23 cellular contexts compared by ENCODE assay signal in the genomic region with DNA sequence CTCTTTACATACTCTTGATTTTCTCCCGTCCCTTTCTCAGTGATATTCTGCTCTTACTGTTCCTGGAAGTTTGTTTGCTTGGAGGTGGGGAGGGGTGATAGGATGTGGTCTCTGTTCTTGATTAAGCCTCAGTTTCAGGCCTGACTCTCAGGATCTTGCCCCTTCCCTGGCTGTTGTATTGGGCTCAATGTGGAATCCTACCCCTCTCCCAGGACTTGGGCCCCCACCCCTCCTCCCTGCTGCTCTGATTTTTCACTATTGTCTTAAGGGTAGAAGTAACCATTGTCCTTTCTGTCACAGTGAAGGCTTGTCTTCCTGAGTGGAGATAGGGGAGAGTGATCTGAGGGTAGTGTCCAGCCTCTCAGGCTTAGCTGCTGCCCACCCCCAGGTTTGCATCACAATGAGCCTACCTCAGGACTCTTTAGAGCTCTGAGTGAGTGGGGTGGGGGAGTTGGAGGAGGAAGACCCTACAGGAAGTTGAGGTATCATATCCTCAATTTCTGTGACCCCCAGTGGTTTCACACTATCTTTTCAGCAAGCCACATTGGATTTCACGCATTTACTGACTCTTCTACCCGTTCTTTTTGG.
"Had no signal": no experiment of that assay in that cellular context is flagged by ENCODE, and none has a peak within 500 bp of the region (broad histone marks: within the 10 kb centered on the region; RNA-seq: fewer than 3 reads in every experiment).

No MANE protein-coding gene starts in this region.

- H3K27ac ChIP-seq: Peyer's patch had no signal

- H3K9me3 ChIP-seq: Peyer's patch had no signal

- H3K27me3 ChIP-seq: Peyer's patch had no signal

- H3K27me3 Mint-ChIP-seq: activated CD4-positive, alpha-beta T cell treated with anti-CD3 and anti-CD28 coated beads, Interleukin-2, amount 10 ng/mL, durations not matched to agents 24 days and 14 days; activated CD8-positive, alpha-beta memory T cell treated with anti-CD3 and anti-CD28 coated beads, Interleukin-2, amount 10 ng/mL, durations not matched to agents 7 days and 5 days; activated naive CD4-positive, alpha-beta T cell treated with anti-CD3 and anti-CD28 coated beads, Interleukin-2, amount 50 U/mL, for 24 hours; brain; central memory CD8-positive, alpha-beta T cell had no signal

- H3K36me3 ChIP-seq: Peyer's patch had no signal

- H3K9me3 Mint-ChIP-seq: activated CD4-positive, alpha-beta T cell treated with anti-CD3 and anti-CD28 coated beads, Interleukin-2, amount 10 ng/mL, durations not matched to agents 24 days and 14 days; activated naive CD4-positive, alpha-beta T cell treated with anti-CD3 and anti-CD28 coated beads, Interleukin-2, amount 50 U/mL, for 24 hours; activated T-cell treated with anti-CD3 and anti-CD28 coated beads, Interleukin-2, amount 50 U/mL, for 24 hours; activated T-helper 1 cell treated with anti-CD3 and anti-CD28 coated beads, Interleukin-12 subunit alpha, Interleukin-12 subunit beta, Interleukin-2, Interleukin-4 antibody, amounts not matched to agents 30 ng/mL and 10 ng/mL and 1 ng/mL, durations not matched to agents 14 hours and 24 hours and 36 hours; central memory CD8-positive, alpha-beta T cell; T-helper 1 cell treated with Interleukin-12 subunit alpha and Interleukin-12 subunit beta and Interleukin-4 antibody, amounts not matched to agents 30 μg/mL and 1 μg/mL, for 36 hours had no signal

- H3K4me1 Mint-ChIP-seq: activated CD4-positive, alpha-beta T cell treated with anti-CD3 and anti-CD28 coated beads, Interleukin-2, amount 10 ng/mL, durations not matched to agents 24 days and 14 days had no signal

- H3K4me3 Mint-ChIP-seq: activated CD4-positive, alpha-beta T cell treated with anti-CD3 and anti-CD28 coated beads, Interleukin-2, amount 10 ng/mL, durations not matched to agents 24 days and 14 days; activated CD8-positive, alpha-beta memory T cell treated with anti-CD3 and anti-CD28 coated beads, Interleukin-2, amount 10 ng/mL, durations not matched to agents 7 days and 5 days; activated naive CD4-positive, alpha-beta T cell treated with anti-CD3 and anti-CD28 coated beads, Interleukin-2, amount 50 U/mL, for 24 hours; activated T-cell treated with anti-CD3 and anti-CD28 coated beads, Interleukin-2, amount 50 U/mL, for 24 hours; activated T-helper 1 cell treated with anti-CD3 and anti-CD28 coated beads, Interleukin-12 subunit alpha, Interleukin-12 subunit beta, Interleukin-2, Interleukin-4 antibody, amounts not matched to agents 30 ng/mL and 10 ng/mL and 1 ng/mL, durations not matched to agents 14 hours and 24 hours and 36 hours; brain; central memory CD8-positive, alpha-beta T cell; T-helper 1 cell treated with Interleukin-12 subunit alpha and Interleukin-12 subunit beta and Interleukin-4 antibody, amounts not matched to agents 30 μg/mL and 1 μg/mL, for 36 hours had no signal

- ATAC-seq: activated CD8-positive, alpha-beta memory T cell treated with anti-CD3 and anti-CD28 coated beads, Interleukin-2, amount 10 ng/mL, durations not matched to agents 7 days and 5 days; K562 had no signal

- H3K4me3 ChIP-seq: K562, Peyer's patch had no signal

- H3K27ac Mint-ChIP-seq: activated CD4-positive, alpha-beta T cell treated with anti-CD3 and anti-CD28 coated beads, Interleukin-2, amount 10 ng/mL, durations not matched to agents 24 days and 14 days; activated CD8-positive, alpha-beta memory T cell treated with anti-CD3 and anti-CD28 coated beads, Interleukin-2, amount 10 ng/mL, durations not matched to agents 7 days and 5 days; activated naive CD4-positive, alpha-beta T cell treated with anti-CD3 and anti-CD28 coated beads, Interleukin-2, amount 50 U/mL, for 24 hours; activated T-cell treated with anti-CD3 and anti-CD28 coated beads, Interleukin-2, amount 50 U/mL, for 24 hours; activated T-helper 1 cell treated with anti-CD3 and anti-CD28 coated beads, Interleukin-12 subunit alpha, Interleukin-12 subunit beta, Interleukin-2, Interleukin-4 antibody, amounts not matched to agents 30 ng/mL and 10 ng/mL and 1 ng/mL, durations not matched to agents 14 hours and 24 hours and 36 hours; brain; T-helper 1 cell treated with Interleukin-12 subunit alpha and Interleukin-12 subunit beta and Interleukin-4 antibody, amounts not matched to agents 30 μg/mL and 1 μg/mL, for 36 hours had no signal

- DNase-seq: activated CD4-positive, alpha-beta T cell treated with anti-CD3 and anti-CD28 coated beads for 1 hour; activated CD4-positive, alpha-beta T cell treated with anti-CD3 and anti-CD28 coated beads, Interleukin-2, amount 10 ng/mL, durations not matched to agents 24 days and 14 days; activated CD4-positive, alpha-beta T cell treated with anti-CD3 and anti-CD28 coated beads, Interleukin-2, amount 50 U/mL, for 48 hours; activated CD8-positive, alpha-beta memory T cell treated with anti-CD3 and anti-CD28 coated beads, Interleukin-2, amount 10 ng/mL, durations not matched to agents 7 days and 5 days; activated effector memory CD4-positive, alpha-beta T cell treated with Interleukin-2 at 50 U/mL for 16 hours; activated naive CD4-positive, alpha-beta T cell; activated T-cell treated with anti-CD3 and anti-CD28 coated beads, Interleukin-2, amount 50 U/mL, for 24 hours; Karpas-422; NCI-H1105 treated with DMSO at 0.1 percent for 48 hours; NCI-H146; NCI-H1930; NCI-H510A treated with DMSO at 0.1 percent for 48 hours; NCI-H69; NK-92 treated with Interleukin-12 subunit alpha and Interleukin-12 subunit beta, amount 100 ng/mL, for 24 hours; OCI-M1; Peyer's patch; SHP77 treated with DMSO at 0.1 percent for 48 hours had no signal

- H3K4me1 ChIP-seq: Peyer's patch had no signal

- H3K36me3 Mint-ChIP-seq: activated CD8-positive, alpha-beta memory T cell treated with anti-CD3 and anti-CD28 coated beads, Interleukin-2, amount 10 ng/mL, durations not matched to agents 7 days and 5 days had no signal
